1 cellular context compared by ENCODE assay signal in genomic region chr21:45591619-45592207, GRCh38.
TF ChIP-seq lines count a peak whose summit lies in the region.

No MANE protein-coding gene starts in this region.

TF ChIP-seq in HEK293, 187 proteins besides CTCF, POLR2A, EP300 and RAD21 (continued from another document and continues in another):
- TF ChIP-seq YY1 (tag by site-specific recombination; IDR thresholded peaks at IDR 0.05), result no peak
- no peak for TF ChIP-seq ZNF654 (tag by site-specific recombination; IDR thresholded peaks at IDR 0.05; ENCODE audit: low read depth)
- TF ChIP-seq ZNF610 (tag by site-specific recombination; IDR thresholded peaks at IDR 0.05; ENCODE audit: borderline replicate concordance), result no peak
- TF ChIP-seq PRDM4 (tag by site-specific recombination; IDR thresholded peaks at IDR 0.05), result no peak
- peak; percentile 22; the same call in 1 of the 2 replicates for TF ChIP-seq ZSCAN5A (tag by site-specific recombination; IDR thresholded peaks at IDR 0.05)
- peak; percentile 73; the same call in 1 of the 2 replicates for TF ChIP-seq ZNF175 (tag by site-specific recombination; IDR thresholded peaks at IDR 0.05)
- no peak for TF ChIP-seq ZNF768 (tag by site-specific recombination; IDR thresholded peaks at IDR 0.05)
- peak; percentile 41; the same call in 1 of the 2 replicates for TF ChIP-seq ZBTB7A (tag by site-specific recombination; IDR thresholded peaks at IDR 0.05; ENCODE audit: low read depth)
- TF ChIP-seq GLI2 (tag by site-specific recombination; IDR thresholded peaks at IDR 0.05; ENCODE audit: borderline replicate concordance, low read depth), result no peak
- TF ChIP-seq ZNF660 (tag by site-specific recombination; IDR thresholded peaks at IDR 0.05), result no peak
- TF ChIP-seq ZNF585B (tag by site-specific recombination; IDR thresholded peaks at IDR 0.05), result no peak
- peak; percentile 75; the same call in 1 of the 2 replicates for TF ChIP-seq ZNF211 (tag by site-specific recombination; IDR thresholded peaks at IDR 0.05; ENCODE audit: low read depth)
- no peak for TF ChIP-seq ZNF174 (tag by site-specific recombination; IDR thresholded peaks at IDR 0.05)
- TF ChIP-seq, protein P1, sequence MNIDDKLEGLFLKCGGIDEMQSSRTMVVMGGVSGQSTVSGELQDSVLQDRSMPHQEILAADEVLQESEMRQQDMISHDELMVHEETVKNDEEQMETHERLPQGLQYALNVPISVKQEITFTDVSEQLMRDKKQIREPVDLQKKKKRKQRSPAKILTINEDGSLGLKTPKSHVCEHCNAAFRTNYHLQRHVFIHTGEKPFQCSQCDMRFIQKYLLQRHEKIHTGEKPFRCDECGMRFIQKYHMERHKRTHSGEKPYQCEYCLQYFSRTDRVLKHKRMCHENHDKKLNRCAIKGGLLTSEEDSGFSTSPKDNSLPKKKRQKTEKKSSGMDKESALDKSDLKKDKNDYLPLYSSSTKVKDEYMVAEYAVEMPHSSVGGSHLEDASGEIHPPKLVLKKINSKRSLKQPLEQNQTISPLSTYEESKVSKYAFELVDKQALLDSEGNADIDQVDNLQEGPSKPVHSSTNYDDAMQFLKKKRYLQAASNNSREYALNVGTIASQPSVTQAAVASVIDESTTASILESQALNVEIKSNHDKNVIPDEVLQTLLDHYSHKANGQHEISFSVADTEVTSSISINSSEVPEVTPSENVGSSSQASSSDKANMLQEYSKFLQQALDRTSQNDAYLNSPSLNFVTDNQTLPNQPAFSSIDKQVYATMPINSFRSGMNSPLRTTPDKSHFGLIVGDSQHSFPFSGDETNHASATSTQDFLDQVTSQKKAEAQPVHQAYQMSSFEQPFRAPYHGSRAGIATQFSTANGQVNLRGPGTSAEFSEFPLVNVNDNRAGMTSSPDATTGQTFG (tag by site-specific recombination; IDR thresholded peaks at IDR 0.05; ENCODE audit: borderline replicate concordance), result peak; percentile 83
- TF ChIP-seq WT1 (tag by site-specific recombination; IDR thresholded peaks at IDR 0.05), result no peak
- TF ChIP-seq ZNF292 (tag by site-specific recombination; IDR thresholded peaks at IDR 0.05; ENCODE audit: borderline replicate concordance, low read depth), result no peak
- TF ChIP-seq ZNF639 (tag by site-specific recombination; IDR thresholded peaks at IDR 0.05), result no peak
- TF ChIP-seq ZNF114 (tag by site-specific recombination; IDR thresholded peaks at IDR 0.05), result 0 out of 2 replicates have a peak, but pooled peaks have one; percentile 21
- TF ChIP-seq, protein P2, sequence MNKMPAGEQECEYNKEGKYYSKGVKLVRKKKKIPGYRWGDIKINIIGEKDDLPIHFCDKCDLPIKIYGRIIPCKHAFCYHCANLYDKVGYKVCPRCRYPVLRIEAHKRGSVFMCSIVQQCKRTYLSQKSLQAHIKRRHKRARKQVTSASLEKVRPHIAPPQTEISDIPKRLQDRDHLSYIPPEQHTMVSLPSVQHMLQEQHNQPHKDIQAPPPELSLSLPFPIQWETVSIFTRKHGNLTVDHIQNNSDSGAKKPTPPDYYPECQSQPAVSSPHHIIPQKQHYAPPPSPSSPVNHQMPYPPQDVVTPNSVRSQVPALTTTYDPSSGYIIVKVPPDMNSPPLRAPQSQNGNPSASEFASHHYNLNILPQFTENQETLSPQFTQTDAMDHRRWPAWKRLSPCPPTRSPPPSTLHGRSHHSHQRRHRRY (tag by site-specific recombination; IDR thresholded peaks at IDR 0.05), result peak; percentile 76; the same call in 1 of the 2 replicates
- TF ChIP-seq ZNF48 (tag by site-specific recombination; IDR thresholded peaks at IDR 0.05), result no peak
- TF ChIP-seq SALL2 (tag by site-specific recombination; IDR thresholded peaks at IDR 0.05; ENCODE audit: borderline replicate concordance), result 0 out of 2 replicates have a peak, but pooled peaks have one; percentile 18
- peak; percentile 4 for TF ChIP-seq ZNF266 (tag by site-specific recombination; IDR thresholded peaks at IDR 0.05; ENCODE audit: low read depth)
- TF ChIP-seq ZNF280C (tag by site-specific recombination; IDR thresholded peaks at IDR 0.05), result 0 out of 2 replicates have a peak, but pooled peaks have one; percentile 13
- TF ChIP-seq ZSCAN23 (tag by site-specific recombination; IDR thresholded peaks at IDR 0.05), result peak; percentile 70; the same call in 1 of the 2 replicates
- TF ChIP-seq ZNF518A (tag by site-specific recombination; conservative IDR thresholded peaks at IDR 0.05; ENCODE audit: low read depth), result no peak
- peak; percentile 48 for TF ChIP-seq ZNF707 (tag by site-specific recombination; IDR thresholded peaks at IDR 0.05)
- no peak for TF ChIP-seq ZNF658 (tag by site-specific recombination; IDR thresholded peaks at IDR 0.05)
- TF ChIP-seq, protein P3, sequence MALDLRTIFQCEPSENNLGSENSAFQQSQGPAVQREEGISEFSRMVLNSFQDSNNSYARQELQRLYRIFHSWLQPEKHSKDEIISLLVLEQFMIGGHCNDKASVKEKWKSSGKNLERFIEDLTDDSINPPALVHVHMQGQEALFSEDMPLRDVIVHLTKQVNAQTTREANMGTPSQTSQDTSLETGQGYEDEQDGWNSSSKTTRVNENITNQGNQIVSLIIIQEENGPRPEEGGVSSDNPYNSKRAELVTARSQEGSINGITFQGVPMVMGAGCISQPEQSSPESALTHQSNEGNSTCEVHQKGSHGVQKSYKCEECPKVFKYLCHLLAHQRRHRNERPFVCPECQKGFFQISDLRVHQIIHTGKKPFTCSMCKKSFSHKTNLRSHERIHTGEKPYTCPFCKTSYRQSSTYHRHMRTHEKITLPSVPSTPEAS (tag by site-specific recombination; IDR thresholded peaks at IDR 0.05), result peak; percentile 4; the same call in 1 of the 2 replicates
- 0 out of 2 replicates have a peak, but pooled peaks have one; percentile 43 for TF ChIP-seq ZNF701 (tag by site-specific recombination; IDR thresholded peaks at IDR 0.05)
- no peak for TF ChIP-seq ZEB2 (tag by site-specific recombination; IDR thresholded peaks at IDR 0.05)
- no peak for TF ChIP-seq KLF10 (tag by site-specific recombination; IDR thresholded peaks at IDR 0.05)
- TF ChIP-seq GLI4 (tag by site-specific recombination; IDR thresholded peaks at IDR 0.05), result 0 out of 2 replicates have a peak, but pooled peaks have one; percentile 10
- 0 out of 2 replicates have a peak, but pooled peaks have one; percentile 65 for TF ChIP-seq RBAK (tag by site-specific recombination; IDR thresholded peaks at IDR 0.05)
- no peak for TF ChIP-seq ZNF555 (tag by site-specific recombination; conservative IDR thresholded peaks at IDR 0.05)
- no peak for TF ChIP-seq ZNF692 (tag by site-specific recombination; IDR thresholded peaks at IDR 0.05)
- TF ChIP-seq ZNF239 (tag by site-specific recombination; IDR thresholded peaks at IDR 0.05), result peak; percentile 88; the same call in 1 of the 2 replicates
- TF ChIP-seq ZNF112 (tag by site-specific recombination; IDR thresholded peaks at IDR 0.05), result no peak
